Comparison of ENCODE assay signal across 8 cellular contexts in the genomic region with DNA sequence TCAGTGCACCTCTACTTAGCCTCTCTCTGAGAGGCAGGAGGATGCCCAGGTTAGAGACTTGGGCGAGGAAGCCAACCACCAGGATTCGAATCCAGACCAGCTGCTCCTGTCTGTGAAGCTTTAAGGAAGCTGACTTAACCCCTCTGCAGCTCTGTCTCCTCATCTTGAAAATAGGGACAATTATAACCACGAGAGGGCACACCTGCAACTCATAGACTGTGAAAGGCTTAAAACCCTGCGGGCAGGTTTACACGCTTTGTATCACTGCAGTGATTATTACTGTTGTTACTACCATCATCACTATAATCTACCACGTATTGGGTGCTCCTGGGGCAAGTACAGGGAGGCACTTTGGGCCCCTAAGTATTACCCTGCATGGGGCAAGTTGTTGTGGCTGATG.
DNase-seq lines count a peak whose midpoint lies in the region; ATAC-seq, FAIRE-seq and TF ChIP-seq lines count a peak whose summit lies in the region.
"Had no signal": no experiment of that assay in that cellular context is flagged by ENCODE, and none has a peak within 500 bp of the region (broad histone marks: within the 10 kb centered on the region; RNA-seq: fewer than 3 reads in every experiment).

No MANE protein-coding gene starts in this region.

- ATAC-seq in T-cell (replicated peaks in 1 of 4) = peak; percentile 52 to 75 (median 70)

- H3K4me3 ChIP-seq in keratinocyte (ENCODE audit: control insufficient read depth in 2 of 3, extremely low read depth in 1 of 3, insufficient read depth in 2 of 3, low read depth in 1 of 3, low read length in 3 of 3) (no peak overlapping the region), colonic mucosa (no peak overlapping the region)
- H3K4me3 ChIP-seq: SJCRH30 had no signal

- no peaks in the 10 kb centered on the region for H3K36me3 ChIP-seq in keratinocyte (ENCODE audit: control insufficient read depth in 2 of 2, extremely low read depth in 1 of 2, insufficient read depth in 2 of 2, low read length in 2 of 2)
- H3K36me3 ChIP-seq in colonic mucosa = no peaks in the 10 kb centered on the region
- H3K36me3 ChIP-seq: SJCRH30 had no signal

- H3K9me1 ChIP-seq in keratinocyte (ENCODE audit: control insufficient read depth, extremely low read depth, insufficient read depth, low read length) = no peaks in the 10 kb centered on the region

- H3K4me2 ChIP-seq in keratinocyte (ENCODE audit: control insufficient read depth, extremely low read depth, insufficient read depth, low read depth, low read length) = no peak overlapping the region

- FAIRE-seq in keratinocyte (lab: Jason Lieb, UNC) = peak; percentile 62

- no peak overlapping the region for H3K4me3 Mint-ChIP-seq in IgD-negative memory B cell
- H3K4me3 Mint-ChIP-seq in T-cell = no peak overlapping the region

- H3K27me3 Mint-ChIP-seq in IgD-negative memory B cell (peaks cover 3% of the 10 kb centered on the region), T-cell (peaks cover 0 to 6% of the 10 kb centered on the region in 2 donors)

- no peaks in the 10 kb centered on the region for H3K79me2 ChIP-seq in keratinocyte (ENCODE audit: control insufficient read depth, insufficient read depth, low read length)

- H3K27me3 ChIP-seq in keratinocyte (ENCODE audit: control insufficient read depth, extremely low read depth, insufficient read depth, low read length) (no peaks in the 10 kb centered on the region), colonic mucosa (no peaks in the 10 kb centered on the region)
- H3K27me3 ChIP-seq: SJCRH30 had no signal

- intact Hi-C loops in colonic mucosa (cut with DNase I) = no loop called here

- CTCF ChIA-PET in GM10248 (lab: Yijun Ruan, JAX) = no interaction called here
- CTCF ChIA-PET in T-cell (lab: Charles Lee) = interaction anchor here in 1 of 2 donors (0.5 kb wide), 1 partner anchor 39 kb away, joined by 4 read pairs; no protein-coding TSS in a partner anchor

- H3K4me1 Mint-ChIP-seq in IgD-negative memory B cell = peaks cover 0 to 20% (median 7%) of the 10 kb centered on the region in 3 donors
- peaks cover 32 to 36% (median 33%) of the 10 kb centered on the region in 3 donors for H3K4me1 Mint-ChIP-seq in T-cell

- H3K27ac Mint-ChIP-seq in IgD-negative memory B cell (peak overlapping the region in 2 of 3 donors; percentile 9 to 36), T-cell (no peak overlapping the region)

- H3K27ac ChIP-seq in keratinocyte (ENCODE audit: control insufficient read depth, insufficient read depth, low read length) (no peak overlapping the region), colonic mucosa (no peak overlapping the region)
- H3K27ac ChIP-seq: SJCRH30 had no signal

- dilution Hi-C loops in keratinocyte (cut with MboI; ENCODE audit: extremely low pct_ligation_motif_present, low sequenced_read_pairs) = no loop called here

- DNase-seq in GM10248 (ENCODE audit: extremely low spot score) (no peak), T-cell (peak in 28 of 34 experiments; percentile 8 to 47 (median 28)), keratinocyte (ENCODE audit: low read depth, low spot score) (peak; percentile 35), colonic mucosa (no peak), COLO829 (ENCODE audit: low spot score) (no peak)
- DNase-seq in effector CD8-positive, alpha-beta T cell (lab: John Stamatoyannopoulos, UW) = no peak

- no peaks in the 10 kb centered on the region for H4K20me1 ChIP-seq in keratinocyte (ENCODE audit: control insufficient read depth, extremely low read depth, insufficient read depth, low read length)

- peaks cover 0 to 4% (median 4%) of the 10 kb centered on the region in 3 donors for H3K9me3 Mint-ChIP-seq in IgD-negative memory B cell
- no peaks in the 10 kb centered on the region for H3K9me3 Mint-ChIP-seq in T-cell

- H3K9ac ChIP-seq in keratinocyte (ENCODE audit: control insufficient read depth, extremely low read depth, insufficient read depth, low read length) (no peak overlapping the region), colonic mucosa (ENCODE audit: low read depth in 2 of 2, low read length in 2 of 2) (no peak overlapping the region)

- H3K4me1 ChIP-seq in keratinocyte (ENCODE audit: control insufficient read depth, extremely low read depth, insufficient read depth, low read length) (peaks cover 13% of the 10 kb centered on the region), colonic mucosa (no peaks in the 10 kb centered on the region)
- H3K4me1 ChIP-seq: SJCRH30 had no signal

- TF ChIP-seq CTCF in GM10248 (IDR thresholded peaks at IDR 0.05; ENCODE audit: control extremely low read depth, extremely low read depth, low read depth, missing control alignments) = peak; percentile 20
- TF ChIP-seq CTCF in keratinocyte (optimal IDR thresholded peaks at IDR 0.05 in 1 of 3, IDR thresholded peaks at IDR 0.05 in 1 of 3, conservative IDR thresholded peaks at IDR 0.05 in 1 of 3; ENCODE audit: extremely low read depth in 1 of 3, insufficient read depth in 2 of 3, low read length in 3 of 3) = peak; percentile 58 to 66 (median 59)
- no peak for TF ChIP-seq CTCF in colonic mucosa (IDR thresholded peaks at IDR 0.05)

- peaks cover 1% of the 10 kb centered on the region for H3K36me3 Mint-ChIP-seq in IgD-negative memory B cell
- H3K36me3 Mint-ChIP-seq in T-cell = no peaks in the 10 kb centered on the region

- POLR2A ChIA-PET in GM10248 (lab: Yijun Ruan, JAX) (no interaction called here), T-cell (lab: Charles Lee) (no interaction called here)

- no peak overlapping the region for H2AFZ ChIP-seq in keratinocyte (ENCODE audit: control insufficient read depth, low read length)

- H3K9me3 ChIP-seq in keratinocyte (ENCODE audit: control insufficient read depth, low read depth, low read length) = no peaks in the 10 kb centered on the region
- H3K9me3 ChIP-seq in colonic mucosa = no peaks in the 10 kb centered on the region
- H3K9me3 ChIP-seq: SJCRH30 had no signal

Comparison
In these comparisons a context has a peak if more than half of its experiments do, and no peak if none do; other contexts are left out.
1. DNase-seq: peak in T-cell (28 of 34) and keratinocyte (single experiment); none in GM10248 (single experiment), colonic mucosa (single experiment), COLO829 (single experiment) and effector CD8-positive, alpha-beta T cell (single experiment).
2. H3K27ac Mint-ChIP-seq: peak in IgD-negative memory B cell (2 of 3); none in T-cell (0 of 2).